ENCODE assay signal across 14 cellular contexts in the genomic region with DNA sequence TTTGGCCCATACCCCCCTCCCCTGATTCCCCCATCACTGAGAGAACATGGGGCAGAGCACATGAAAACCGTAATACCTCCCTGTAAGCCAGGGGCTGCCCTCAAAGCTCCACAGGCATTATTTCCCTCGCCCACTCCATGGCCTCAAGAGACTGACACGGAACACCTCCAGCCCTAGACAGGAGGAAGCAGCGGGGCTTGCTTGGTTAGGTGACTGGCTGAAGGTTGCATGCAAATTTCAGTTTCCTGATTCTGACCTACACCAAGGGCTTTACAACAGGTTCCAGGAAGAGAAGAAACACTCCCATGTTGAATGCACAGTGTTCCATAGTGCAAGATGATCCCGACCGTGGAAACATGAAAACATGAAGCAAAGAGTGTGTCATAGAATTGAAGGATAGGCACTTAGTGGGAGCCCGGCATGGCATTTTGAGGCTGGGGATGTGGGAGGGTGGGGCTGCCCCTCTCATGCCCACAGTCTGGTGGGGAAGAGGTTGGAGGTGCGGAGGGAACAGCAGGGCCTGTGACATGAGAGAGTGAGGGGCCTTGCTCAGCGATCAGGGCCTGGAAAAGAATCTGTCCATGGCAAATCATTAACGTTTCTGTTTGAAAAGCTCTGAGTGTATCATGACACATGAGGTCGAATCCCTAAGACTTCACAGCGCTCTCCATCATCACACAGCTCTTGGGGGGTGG.
DNase-seq lines count a peak whose midpoint lies in the region; ATAC-seq lines count a peak whose summit lies in the region.
"Had no signal": no experiment of that assay in that cellular context is flagged by ENCODE, and none has a peak within 500 bp of the region (broad histone marks: within the 10 kb centered on the region; RNA-seq: fewer than 3 reads in every experiment).

No MANE protein-coding gene starts in this region.

- DNase-seq in kidney tubule cell (ENCODE audit: low spot score), result peak; percentile 78
- no peak for DNase-seq in GDM1 (lab: John Stamatoyannopoulos, UW)
- no peak for DNase-seq in hepatic stellate cell (ENCODE audit: low spot score)
- DNase-seq in NCI-H82 treated with DMSO at 0.1 percent for 48 hours (lab: John Stamatoyannopoulos, UW; ENCODE audit: unreplicated experiment), result no peak
- DNase-seq in activated naive CD4-positive, alpha-beta T cell treated with anti-CD3 and anti-CD28 coated beads, Interleukin-2, amount 50 U/mL, for 16 hours, result no peak
- DNase-seq: activated B cell treated with CpG ODN at 0.5 μM for 24 hours, colonic mucosa, foreskin keratinocyte, KG1, lower lobe of right lung, NCI-H2171 had no signal

- ATAC-seq in GM18511 (IDR thresholded peaks at IDR 0.05; ENCODE audit: unreplicated experiment), result peak; percentile 84
- ATAC-seq in GM21526 (IDR thresholded peaks at IDR 0.05; ENCODE audit: low FRiP score, unreplicated experiment), result peak; percentile 60
- peak; percentile 53 for ATAC-seq in HG03175 (IDR thresholded peaks at IDR 0.05; ENCODE audit: unreplicated experiment)
- ATAC-seq: foreskin keratinocyte, lower lobe of right lung had no signal
